ENCODE assay signal across 18 cellular contexts in the genomic region with DNA sequence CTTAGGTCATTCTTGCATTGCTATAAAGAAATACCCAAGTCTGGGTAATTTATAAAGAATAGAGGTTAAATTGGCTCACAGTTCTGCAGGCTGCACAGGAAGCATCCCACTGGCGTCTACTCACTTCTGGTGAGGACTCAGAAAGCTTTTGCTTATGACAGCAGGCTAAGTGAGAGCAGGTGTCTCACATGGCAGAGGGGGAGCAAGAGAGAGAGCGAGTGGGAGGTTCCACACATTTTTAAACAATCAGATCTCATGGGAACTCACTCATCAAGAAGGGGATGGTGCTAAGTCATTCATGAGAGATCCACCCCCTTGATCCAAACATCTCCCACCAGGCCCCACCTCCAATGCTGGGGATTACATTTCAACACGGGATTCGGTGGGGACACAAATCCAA. TPM values are rescaled to one million over a fixed set of nuclear protein-coding genes. Genes with fewer than 3 reads are reported as not detected.
DNase-seq lines count a peak whose midpoint lies in the region; ATAC-seq and TF ChIP-seq lines count a peak whose summit lies in the region.
"Had no signal": no experiment of that assay in that cellular context is flagged by ENCODE, and none has a peak within 500 bp of the region (broad histone marks: within the 10 kb centered on the region; RNA-seq: fewer than 3 reads in every experiment).

No MANE protein-coding gene starts in this region.

- no peaks in the 10 kb centered on the region for H3K27me3 ChIP-seq in body of pancreas
- H3K27me3 ChIP-seq: esophagus squamous epithelium, hepatocyte, transverse colon had no signal

- H3K4me1 ChIP-seq in body of pancreas = no peaks in the 10 kb centered on the region
- H3K4me1 ChIP-seq: A549, esophagus squamous epithelium, transverse colon had no signal

- peak overlapping the region; percentile 52 for H3K4me3 ChIP-seq in SK-N-MC
- no peak overlapping the region for H3K4me3 ChIP-seq in body of pancreas
- H3K4me3 ChIP-seq: A549, esophagus squamous epithelium, hepatocyte, transverse colon had no signal

- no peak overlapping the region for H3K9ac ChIP-seq in SK-N-MC (ENCODE audit: insufficient read length)

- WGBS in body of pancreas, 2 donors = 55 to 69% methylated on average over 4 of the region's 4 CpGs

- peak; percentile 32 for DNase-seq in NCI-H82 (lab: John Stamatoyannopoulos, UW)
- no peak for DNase-seq in NCI-H82 treated with DMSO at 0.1 percent for 48 hours (lab: John Stamatoyannopoulos, UW; ENCODE audit: unreplicated experiment)
- peak; percentile 73 for DNase-seq in NCI-H2196 treated with DMSO at 0.1 percent for 48 hours (lab: John Stamatoyannopoulos, UW; ENCODE audit: unreplicated experiment)
- peak; percentile 50 for DNase-seq in SK-N-MC (ENCODE audit: low read depth, low spot score)
- no peak for DNase-seq in stimulated activated effector memory CD8-positive, alpha-beta T cell treated with anti-CD3 and anti-CD28 coated beads, Interleukin-12 subunit alpha, Interleukin-12 subunit beta, amount 100 ng/mL, for 72 hours (ENCODE audit: low spot score in 2 of 2)
- no peak for DNase-seq in body of pancreas
- DNase-seq in stimulated activated CD4-positive, alpha-beta T cell treated with anti-CD3 and anti-CD28 coated beads, Interleukin-4, amount 100 ng/mL, for 4 hours = no peak
- DNase-seq: activated CD4-positive, alpha-beta T cell treated with anti-CD3 and anti-CD28 coated beads for 48 hours; CD4-positive, alpha-beta T cell; esophagus squamous epithelium; kidney glomerular epithelial cell; stimulated activated CD4-positive, alpha-beta T cell treated with anti-CD3 and anti-CD28 coated beads, Interleukin-4, amount 100 ng/mL, for 24 hours; T1000; transverse colon had no signal

- ATAC-seq in stimulated activated effector memory CD8-positive, alpha-beta T cell treated with anti-CD3 and anti-CD28 coated beads, Interleukin-12 subunit alpha, Interleukin-12 subunit beta, amount 100 ng/mL, for 72 hours = no peak
- no peak for ATAC-seq in body of pancreas
- no peak for ATAC-seq in activated T-helper 17 cell treated with anti-CD3 and anti-CD28 coated beads, Interleukin-2, amount 50 U/mL, for 72 hours (replicated peaks)
- ATAC-seq: A549; activated naive CD4-positive, alpha-beta T cell treated with anti-CD3 and anti-CD28 coated beads, Interleukin-2, amount 50 U/mL, for 72 hours had no signal

- H3K9me3 ChIP-seq in SK-N-MC (ENCODE audit: low read depth, low read length) (no peaks in the 10 kb centered on the region), body of pancreas (no peaks in the 10 kb centered on the region)
- H3K9me3 ChIP-seq: A549, esophagus squamous epithelium, transverse colon had no signal

- no peaks in the 10 kb centered on the region for H3K36me3 Mint-ChIP-seq in stimulated activated effector memory CD8-positive, alpha-beta T cell treated with anti-CD3 and anti-CD28 coated beads, Interleukin-12 subunit alpha, Interleukin-12 subunit beta, amount 100 ng/mL, for 72 hours
- no peaks in the 10 kb centered on the region for H3K36me3 Mint-ChIP-seq in activated T-helper 17 cell treated with anti-CD3 and anti-CD28 coated beads, Interleukin-2, amount 50 U/mL, for 72 hours (ENCODE audit: low read depth)
- H3K36me3 Mint-ChIP-seq: activated naive CD4-positive, alpha-beta T cell treated with anti-CD3 and anti-CD28 coated beads, Interleukin-2, amount 50 U/mL, for 72 hours had no signal

- H3K27ac Mint-ChIP-seq in stimulated activated effector memory CD8-positive, alpha-beta T cell treated with anti-CD3 and anti-CD28 coated beads, Interleukin-12 subunit alpha, Interleukin-12 subunit beta, amount 100 ng/mL, for 72 hours = no peak overlapping the region
- H3K27ac Mint-ChIP-seq in activated T-helper 17 cell treated with anti-CD3 and anti-CD28 coated beads, Interleukin-2, amount 50 U/mL, for 72 hours = no peak overlapping the region
- H3K27ac Mint-ChIP-seq: activated naive CD4-positive, alpha-beta T cell treated with anti-CD3 and anti-CD28 coated beads, Interleukin-2, amount 50 U/mL, for 72 hours; CD4-positive, alpha-beta T cell had no signal

- intact Hi-C loops in body of pancreas (cut with DNase I) = no loop called here

- TF ChIP-seq POLR2A in body of pancreas (IDR thresholded peaks at IDR 0.05) = no peak

- no peaks in the 10 kb centered on the region for H3K9me3 Mint-ChIP-seq in stimulated activated effector memory CD8-positive, alpha-beta T cell treated with anti-CD3 and anti-CD28 coated beads, Interleukin-12 subunit alpha, Interleukin-12 subunit beta, amount 100 ng/mL, for 72 hours
- H3K9me3 Mint-ChIP-seq in activated T-helper 17 cell treated with anti-CD3 and anti-CD28 coated beads, Interleukin-2, amount 50 U/mL, for 72 hours = peaks cover 5% of the 10 kb centered on the region
- H3K9me3 Mint-ChIP-seq: CD4-positive, alpha-beta T cell had no signal

- peaks cover 7% of the 10 kb centered on the region for H3K27me3 Mint-ChIP-seq in activated T-helper 17 cell treated with anti-CD3 and anti-CD28 coated beads, Interleukin-2, amount 50 U/mL, for 72 hours

- H3K4me3 Mint-ChIP-seq in stimulated activated effector memory CD8-positive, alpha-beta T cell treated with anti-CD3 and anti-CD28 coated beads, Interleukin-12 subunit alpha, Interleukin-12 subunit beta, amount 100 ng/mL, for 72 hours = no peak overlapping the region
- no peak overlapping the region for H3K4me3 Mint-ChIP-seq in activated T-helper 17 cell treated with anti-CD3 and anti-CD28 coated beads, Interleukin-2, amount 50 U/mL, for 72 hours
- H3K4me3 Mint-ChIP-seq: CD4-positive, alpha-beta T cell had no signal

- H3K27ac ChIP-seq in SK-N-MC = peak overlapping the region; percentile 91
- no peak overlapping the region for H3K27ac ChIP-seq in body of pancreas
- H3K27ac ChIP-seq: A549, esophagus squamous epithelium, hepatocyte, transverse colon had no signal

- H3K4me1 Mint-ChIP-seq in stimulated activated effector memory CD8-positive, alpha-beta T cell treated with anti-CD3 and anti-CD28 coated beads, Interleukin-12 subunit alpha, Interleukin-12 subunit beta, amount 100 ng/mL, for 72 hours = no peaks in the 10 kb centered on the region
- H3K4me1 Mint-ChIP-seq in activated T-helper 17 cell treated with anti-CD3 and anti-CD28 coated beads, Interleukin-2, amount 50 U/mL, for 72 hours = no peaks in the 10 kb centered on the region

- H3K36me3 ChIP-seq in SK-N-MC (ENCODE audit: insufficient read depth, low read length) (no peaks in the 10 kb centered on the region), body of pancreas (replicated peaks in 1 of 2; ENCODE audit: insufficient read depth in 1 of 2, low read depth in 2 of 2) (no peaks in the 10 kb centered on the region)
- H3K36me3 ChIP-seq: esophagus squamous epithelium, transverse colon had no signal

- TF ChIP-seq CTCF in body of pancreas (IDR thresholded peaks at IDR 0.05) = no peak

RNA-seq across cellular contexts. Expression of a gene that starts 13.6 kb away (rescaled TPM):
- 10 to 100 TPM in 1 of 2 donors, under 1 TPM in 1; 0.33 to 14.5 TPM for total RNA-seq in body of pancreas
- total RNA-seq in activated T-helper 17 cell treated with anti-CD3 and anti-CD28 coated beads, Interleukin-2, amount 50 U/mL, for 72 hours = not detected
- total RNA-seq: activated naive CD4-positive, alpha-beta T cell treated with anti-CD3 and anti-CD28 coated beads, Interleukin-2, amount 50 U/mL, for 72 hours; CD4-positive, alpha-beta T cell had no signal

Comparison
In these comparisons a context has a peak if more than half of its experiments do, and no peak if none do; other contexts are left out.
1. DNase-seq: peak in NCI-H82 (single experiment), NCI-H2196 treated with DMSO at 0.1 percent for 48 hours (single experiment) and SK-N-MC (single experiment); none in NCI-H82 treated with DMSO at 0.1 percent for 48 hours (single experiment), stimulated activated effector memory CD8-positive, alpha-beta T cell treated with anti-CD3 and anti-CD28 coated beads, Interleukin-12 subunit alpha, Interleukin-12 subunit beta, amount 100 ng/mL, for 72 hours (0 of 2), body of pancreas (0 of 4) and stimulated activated CD4-positive, alpha-beta T cell treated with anti-CD3 and anti-CD28 coated beads, Interleukin-4, amount 100 ng/mL, for 4 hours (0 of 2).